ENCODE assay signal across 17 cellular contexts in the genomic region with DNA sequence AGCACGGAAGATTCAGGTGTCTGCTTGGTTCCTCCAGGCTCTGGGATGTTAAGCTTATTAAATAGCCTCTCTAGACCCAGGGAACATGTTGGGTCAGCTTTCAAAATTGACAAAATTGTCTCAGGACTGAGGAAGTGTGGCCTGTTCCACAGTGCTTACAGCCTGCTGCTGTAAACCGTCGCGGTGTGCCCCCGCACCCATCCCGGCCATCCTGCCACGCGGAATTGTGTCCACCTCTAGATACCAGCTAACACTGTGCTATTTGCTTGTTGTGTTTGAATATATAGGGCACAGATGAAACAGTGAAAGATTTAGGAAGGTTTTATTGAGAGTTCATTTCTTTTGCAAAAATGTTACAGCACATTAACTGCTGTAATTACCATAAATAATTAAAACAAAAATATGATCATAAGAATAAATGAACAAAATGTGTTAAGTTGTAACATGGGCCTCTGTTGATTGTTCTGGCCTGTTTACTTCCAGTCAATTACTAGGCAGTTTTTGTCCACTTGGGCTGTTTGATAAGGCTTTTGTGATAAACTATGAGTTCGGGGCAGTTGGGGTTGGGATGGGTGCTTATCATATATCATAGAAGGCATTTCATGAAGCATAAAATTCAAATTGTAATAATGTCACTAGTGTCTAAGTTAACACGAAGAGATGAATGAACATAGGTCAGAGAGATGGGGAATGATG.
A peak's percentile ranks its signal among the peaks of the same experiment; 100 is the strongest.
DNase-seq lines count a peak whose midpoint lies in the region; ATAC-seq, FAIRE-seq and TF ChIP-seq lines count a peak whose summit lies in the region.
"Had no signal": no experiment of that assay in that cellular context is flagged by ENCODE, and none has a peak within 500 bp of the region (broad histone marks: within the 10 kb centered on the region; RNA-seq: fewer than 3 reads in every experiment).

No MANE protein-coding gene starts in this region.

- no peak overlapping the region for H2AFZ ChIP-seq in H1 (ENCODE audit: low read length)

- no peak for TF ChIP-seq EP300 in H1 (IDR thresholded peaks at IDR 0.05; ENCODE audit: borderline replicate concordance in 1 of 2, low read depth in 2 of 2, low read length in 2 of 2)

- H4K8ac ChIP-seq in H1 (ENCODE audit: extremely low read depth, insufficient read depth, low read length) = no peak overlapping the region

- no peak overlapping the region for H2AK5ac ChIP-seq in H1 (ENCODE audit: low read depth, low read length)

- intact Hi-C loops in activated naive CD4-positive, alpha-beta T cell treated with anti-CD3 and anti-CD28 coated beads for 36 hours (cut with micrococcal nuclease) = loop anchor here (5.0 to 10.0 kb wide), 3 partner anchors 157 to 573 kb away; no protein-coding TSS in a partner anchor
- intact Hi-C loops in activated CD4-positive, alpha-beta T cell treated with anti-CD3 and anti-CD28 coated beads for 36 hours (cut with DNase I, micrococcal nuclease) = loop anchor here (5.0 to 10.0 kb wide), 3 partner anchors 123 to 600 kb away; no protein-coding TSS in a partner anchor

- no peak overlapping the region for H2BK15ac ChIP-seq in H1 (ENCODE audit: low read length)

- peak overlapping the region; percentile 26 for H3K27ac Mint-ChIP-seq in activated naive CD4-positive, alpha-beta T cell treated with anti-CD3 and anti-CD28 coated beads, Interleukin-2, amount 50 U/mL, for 24 hours
- H3K27ac Mint-ChIP-seq in activated naive CD4-positive, alpha-beta T cell treated with anti-CD3 and anti-CD28 coated beads for 36 hours = no peak overlapping the region
- H3K27ac Mint-ChIP-seq in T-helper 17 cell = peak overlapping the region; percentile 62
- peak overlapping the region; percentile 46 for H3K27ac Mint-ChIP-seq in stimulated activated memory B cell treated with anti-CD40 and anti-IgM and Interleukin-4, amounts not matched to agents 10 μg/mL and 1 μg/mL and 100 μg/mL, for 72 hours
- H3K27ac Mint-ChIP-seq in activated CD4-positive, alpha-beta T cell treated with anti-CD3 and anti-CD28 coated beads for 36 hours = no peak overlapping the region

- H3K79me1 ChIP-seq in H1 (ENCODE audit: low read depth, low read length) = no peaks in the 10 kb centered on the region; the same call in 1 of the 2 replicates

- H3K56ac ChIP-seq in H1 (replicated peaks; ENCODE audit: insufficient read length, low read depth, low read length) = no peak overlapping the region

- ATAC-seq in T-helper 17 cell (no peak), SK-N-SH treated with all-trans-retinoic acid at 6 μM for 48 hours (no peak), GM18519 (IDR thresholded peaks at IDR 0.05; ENCODE audit: low FRiP score, unreplicated experiment) (no peak)
- no peak for ATAC-seq in stimulated activated memory B cell treated with anti-CD40 and anti-IgM and Interleukin-4, amounts not matched to agents 10 μg/mL and 1 μg/mL and 100 μg/mL, for 72 hours
- ATAC-seq in activated CD4-positive, alpha-beta T cell treated with anti-CD3 and anti-CD28 coated beads for 36 hours = no peak
- ATAC-seq: GM12878 had no signal

- H3K4me1 Mint-ChIP-seq in activated naive CD4-positive, alpha-beta T cell treated with anti-CD3 and anti-CD28 coated beads, Interleukin-2, amount 50 U/mL, for 24 hours = peaks cover 93% of the 10 kb centered on the region
- peaks cover 79% of the 10 kb centered on the region for H3K4me1 Mint-ChIP-seq in activated naive CD4-positive, alpha-beta T cell treated with anti-CD3 and anti-CD28 coated beads for 36 hours (ENCODE audit: low read depth)
- peaks cover 54% of the 10 kb centered on the region for H3K4me1 Mint-ChIP-seq in T-helper 17 cell
- peaks cover 89% of the 10 kb centered on the region for H3K4me1 Mint-ChIP-seq in stimulated activated memory B cell treated with anti-CD40 and anti-IgM and Interleukin-4, amounts not matched to agents 10 μg/mL and 1 μg/mL and 100 μg/mL, for 72 hours
- H3K4me1 Mint-ChIP-seq in activated CD4-positive, alpha-beta T cell treated with anti-CD3 and anti-CD28 coated beads for 36 hours = peaks cover 85% of the 10 kb centered on the region

- 0 out of 2 replicates have a peak overlapping the region, but pooled peaks have one; percentile 2 for H2BK12ac ChIP-seq in H1 (ENCODE audit: low read depth, low read length)

- TF ChIP-seq RAD21 in H1 (IDR thresholded peaks at IDR 0.05 in 1 of 2, conservative IDR thresholded peaks at IDR 0.05 in 1 of 2; ENCODE audit: low read depth in 2 of 2, low read length in 2 of 2) = no peak

- DNase-seq in activated naive CD4-positive, alpha-beta T cell treated with anti-CD3 and anti-CD28 coated beads for 36 hours = no peak
- DNase-seq in T-helper 17 cell = no peak
- no peak for DNase-seq in H1 (ENCODE audit: low read depth in 1 of 2, low spot score in 2 of 2)
- no peak for DNase-seq in activated CD4-positive, alpha-beta T cell treated with anti-CD3 and anti-CD28 coated beads for 36 hours
- DNase-seq: Calu3, DMS79, Karpas-422, NCI-H1930, NCI-H2171 treated with DMSO at 0.1 percent for 48 hours, NCI-H510A, SIG-M5 had no signal

- H4K20me1 ChIP-seq in H1 (replicated peaks in 1 of 2; ENCODE audit: control insufficient read depth in 1 of 2, insufficient read depth in 2 of 2, low read length in 2 of 2) = peaks cover 0 to 8% of the 10 kb centered on the region in 2 experiments

- H3K9me3 ChIP-seq in T-helper 17 cell (ENCODE audit: control insufficient read depth, low read length, poor library complexity, severe bottlenecking) (no peaks in the 10 kb centered on the region), H1 (ENCODE audit: insufficient read depth in 2 of 2, low read depth in 1 of 2, low read length in 1 of 2) (no peaks in the 10 kb centered on the region)

- no peak overlapping the region for H3K4ac ChIP-seq in H1 (replicated peaks; ENCODE audit: insufficient read length, low read depth, low read length)

- H3K23me2 ChIP-seq in H1 (ENCODE audit: low read depth, low read length) = no peaks in the 10 kb centered on the region; the same call in 1 of the 2 replicates

- peaks cover 2% of the 10 kb centered on the region for H3K36me3 Mint-ChIP-seq in activated naive CD4-positive, alpha-beta T cell treated with anti-CD3 and anti-CD28 coated beads, Interleukin-2, amount 50 U/mL, for 24 hours
- H3K36me3 Mint-ChIP-seq in activated naive CD4-positive, alpha-beta T cell treated with anti-CD3 and anti-CD28 coated beads for 36 hours (ENCODE audit: low read depth) = peaks cover 3% of the 10 kb centered on the region
- no peaks in the 10 kb centered on the region for H3K36me3 Mint-ChIP-seq in T-helper 17 cell (ENCODE audit: low read depth)
- H3K36me3 Mint-ChIP-seq in stimulated activated memory B cell treated with anti-CD40 and anti-IgM and Interleukin-4, amounts not matched to agents 10 μg/mL and 1 μg/mL and 100 μg/mL, for 72 hours = peaks cover 6% of the 10 kb centered on the region
- H3K36me3 Mint-ChIP-seq in activated CD4-positive, alpha-beta T cell treated with anti-CD3 and anti-CD28 coated beads for 36 hours (ENCODE audit: low read depth) = peaks cover 2% of the 10 kb centered on the region

- FAIRE-seq in H1 (lab: Jason Lieb, UNC) = no peak
- FAIRE-seq: GM12878 had no signal

- no peaks in the 10 kb centered on the region for H3K27me3 Mint-ChIP-seq in activated naive CD4-positive, alpha-beta T cell treated with anti-CD3 and anti-CD28 coated beads, Interleukin-2, amount 50 U/mL, for 24 hours
- H3K27me3 Mint-ChIP-seq in activated naive CD4-positive, alpha-beta T cell treated with anti-CD3 and anti-CD28 coated beads for 36 hours (ENCODE audit: low read depth) = no peaks in the 10 kb centered on the region
- no peaks in the 10 kb centered on the region for H3K27me3 Mint-ChIP-seq in T-helper 17 cell
- no peaks in the 10 kb centered on the region for H3K27me3 Mint-ChIP-seq in stimulated activated memory B cell treated with anti-CD40 and anti-IgM and Interleukin-4, amounts not matched to agents 10 μg/mL and 1 μg/mL and 100 μg/mL, for 72 hours
- no peaks in the 10 kb centered on the region for H3K27me3 Mint-ChIP-seq in activated CD4-positive, alpha-beta T cell treated with anti-CD3 and anti-CD28 coated beads for 36 hours

- H3K23ac ChIP-seq in H1 (ENCODE audit: insufficient read length) = no peak overlapping the region

- peaks cover 6 to 34% (median 25%) of the 10 kb centered on the region in 4 experiments for H3K4me1 ChIP-seq in H1 (replicated peaks in 1 of 4; ENCODE audit: control insufficient read depth in 3 of 4, insufficient read depth in 4 of 4, low read length in 3 of 4)

- CTCF ChIA-PET in activated naive CD4-positive, alpha-beta T cell treated with anti-CD3 and anti-CD28 coated beads for 36 hours (lab: Charles Lee) = interaction anchor here (0.7 kb wide), 1 partner anchor 29 kb away, joined by 3 read pairs; no protein-coding TSS in a partner anchor
- CTCF ChIA-PET in H1 (lab: Charles Lee; ENCODE audit: partially characterized antibody) = interaction anchor here (0.9 to 3.3 kb wide), 6 partner anchors 8 to 61 kb away, joined by 3 to 13 read pairs (median 4); no protein-coding TSS in a partner anchor
- CTCF ChIA-PET in activated CD4-positive, alpha-beta T cell treated with anti-CD3 and anti-CD28 coated beads for 36 hours (lab: Charles Lee) = interaction anchor here (0.7 to 1.2 kb wide), 4 partner anchors 27 to 134 kb away, joined by 3 read pairs; no protein-coding TSS in a partner anchor

- H3K4me3 ChIP-seq in H1 (ENCODE audit: extremely low read depth in 1 of 4, insufficient read depth in 2 of 4, low read depth in 3 of 4, low read length in 4 of 4) = no peak overlapping the region
- H3K4me3 ChIP-seq: GM12878 had no signal

- H4K91ac ChIP-seq in H1 (replicated peaks; ENCODE audit: insufficient read length, low read length) = peak overlapping the region; percentile 25

- peaks cover 8 to 96% of the 10 kb centered on the region in 2 experiments; a peak in 3 of 4 replicates for H3K79me2 ChIP-seq in H1 (ENCODE audit: control insufficient read depth in 1 of 2, insufficient read depth in 2 of 2, low read length in 2 of 2)

- no peaks in the 10 kb centered on the region for H3K36me3 ChIP-seq in H1 (ENCODE audit: control insufficient read depth in 2 of 4, insufficient read depth in 4 of 4, low read length in 3 of 4)

- 89% methylated on average over 10 of the region's 10 CpGs; no CpG with 5 or more reads in 1 of the 2 experiments for WGBS in H1 (ENCODE audit: extremely low coverage in 1 of 2, insufficient coverage in 1 of 2, insufficient read length in 1 of 2, insufficient replicate concordance in 2 of 2, low coverage in 1 of 2, low lambda C conversion rate in 2 of 2, missing lambda C conversion rate in 1 of 2), 2 experiments

- H2BK120ac ChIP-seq in H1 (replicated peaks; ENCODE audit: low read depth, low read length) = no peak overlapping the region

- no peak overlapping the region for H3K27ac ChIP-seq in H1 (ENCODE audit: low read depth, low read length)
- H3K27ac ChIP-seq: C4-2B had no signal

- H4K5ac ChIP-seq in H1 (ENCODE audit: insufficient read length, low read depth, low read length) = no peak overlapping the region

- H2BK20ac ChIP-seq in H1 (ENCODE audit: low read length) = no peak overlapping the region

- H3K14ac ChIP-seq in H1 (ENCODE audit: insufficient read length) = no peak overlapping the region

- no peaks in the 10 kb centered on the region for H3K27me3 ChIP-seq in H1 (replicated peaks in 1 of 4; ENCODE audit: control insufficient read depth in 3 of 4, extremely low read depth in 1 of 4, insufficient read depth in 3 of 4, low read length in 3 of 4)

- TF ChIP-seq CTCF in H1 (IDR thresholded peaks at IDR 0.05; ENCODE audit: control extremely low read depth in 1 of 3, insufficient read depth in 1 of 3, low read depth in 1 of 3, low read length in 3 of 3) = no peak

- no peak overlapping the region; the same call in 1 of the 2 replicates for H2BK5ac ChIP-seq in H1 (ENCODE audit: low read depth, low read length)

- H3K9ac ChIP-seq in H1 (replicated peaks in 1 of 4; ENCODE audit: extremely low read depth in 1 of 4, low read depth in 3 of 4, low read length in 3 of 4) = no peak overlapping the region

- no peak for TF ChIP-seq POLR2A in H1 (IDR thresholded peaks at IDR 0.05; ENCODE audit: control extremely low read depth in 1 of 2, low read depth in 2 of 2, low read length in 2 of 2)

- H3K18ac ChIP-seq in H1 (ENCODE audit: extremely low read depth, low read length) = no peak overlapping the region

- H3K4me2 ChIP-seq in H1 (ENCODE audit: insufficient read depth in 1 of 2, low read depth in 2 of 2, low read length in 2 of 2) = no peak overlapping the region

- POLR2A ChIA-PET in H1 (lab: Charles Lee; ENCODE audit: partially characterized antibody) = interaction anchor here (0.6 to 2.1 kb wide), 2 partner anchors 9 to 168 kb away, joined by 3 to 5 read pairs; no protein-coding TSS in a partner anchor
- POLR2A ChIA-PET in activated CD4-positive, alpha-beta T cell treated with anti-CD3 and anti-CD28 coated beads for 36 hours (lab: Charles Lee) = no interaction called here

- H3K4me3 Mint-ChIP-seq in activated naive CD4-positive, alpha-beta T cell treated with anti-CD3 and anti-CD28 coated beads, Interleukin-2, amount 50 U/mL, for 24 hours = no peak overlapping the region
- no peak overlapping the region for H3K4me3 Mint-ChIP-seq in activated naive CD4-positive, alpha-beta T cell treated with anti-CD3 and anti-CD28 coated beads for 36 hours
- peak overlapping the region; percentile 73 for H3K4me3 Mint-ChIP-seq in T-helper 17 cell
- H3K4me3 Mint-ChIP-seq in stimulated activated memory B cell treated with anti-CD40 and anti-IgM and Interleukin-4, amounts not matched to agents 10 μg/mL and 1 μg/mL and 100 μg/mL, for 72 hours = no peak overlapping the region
- H3K4me3 Mint-ChIP-seq in activated CD4-positive, alpha-beta T cell treated with anti-CD3 and anti-CD28 coated beads for 36 hours = no peak overlapping the region

- no peaks in the 10 kb centered on the region for H3K9me3 Mint-ChIP-seq in activated naive CD4-positive, alpha-beta T cell treated with anti-CD3 and anti-CD28 coated beads, Interleukin-2, amount 50 U/mL, for 24 hours
- no peaks in the 10 kb centered on the region for H3K9me3 Mint-ChIP-seq in activated naive CD4-positive, alpha-beta T cell treated with anti-CD3 and anti-CD28 coated beads for 36 hours
- no peaks in the 10 kb centered on the region for H3K9me3 Mint-ChIP-seq in stimulated activated memory B cell treated with anti-CD40 and anti-IgM and Interleukin-4, amounts not matched to agents 10 μg/mL and 1 μg/mL and 100 μg/mL, for 72 hours
- H3K9me3 Mint-ChIP-seq in activated CD4-positive, alpha-beta T cell treated with anti-CD3 and anti-CD28 coated beads for 36 hours (ENCODE audit: low read depth) = no peaks in the 10 kb centered on the region

Comparison
In these comparisons a context has a peak if more than half of its experiments do, and no peak if none do; other contexts are left out.
1. H3K27ac Mint-ChIP-seq: peak in activated naive CD4-positive, alpha-beta T cell treated with anti-CD3 and anti-CD28 coated beads, Interleukin-2, amount 50 U/mL, for 24 hours (single experiment), T-helper 17 cell (single experiment) and stimulated activated memory B cell treated with anti-CD40 and anti-IgM and Interleukin-4, amounts not matched to agents 10 μg/mL and 1 μg/mL and 100 μg/mL, for 72 hours (single experiment); none in activated naive CD4-positive, alpha-beta T cell treated with anti-CD3 and anti-CD28 coated beads for 36 hours (single experiment) and activated CD4-positive, alpha-beta T cell treated with anti-CD3 and anti-CD28 coated beads for 36 hours (single experiment).